Comparison of ENCODE assay signal across 8 cellular contexts in genomic region chr16:48117217-48118105, GRCh38. TPM values are rescaled to one million over a fixed set of nuclear protein-coding genes. Genes with fewer than 3 reads are reported as not detected.
A peak's percentile ranks its signal among the peaks of the same experiment; 100 is the strongest.
DNase-seq lines count a peak whose midpoint lies in the region; ATAC-seq and TF ChIP-seq lines count a peak whose summit lies in the region.

No MANE protein-coding gene starts in this region.

- H3K4me3 ChIP-seq in fibroblast of mammary gland (ENCODE audit: control insufficient read depth, low read depth, low read length) (no peak overlapping the region), prostate gland (no peak overlapping the region)

- H3K4me1 ChIP-seq in prostate gland (replicated peaks): no peaks in the 10 kb centered on the region

- TF ChIP-seq POLR2A in prostate gland (IDR thresholded peaks at IDR 0.05): no peak

- DNase-seq in NCI-H345 (lab: John Stamatoyannopoulos, UW) (peak; percentile 17), NCI-H345 treated with DMSO at 0.1 percent for 48 hours (lab: John Stamatoyannopoulos, UW; ENCODE audit: unreplicated experiment) (no peak), NCI-H82 (lab: John Stamatoyannopoulos, UW) (peak; percentile 91), fibroblast of mammary gland (ENCODE audit: low read depth) (peak; percentile 61), prostate gland (ENCODE audit: low spot score) (no peak)
- peak; percentile 27 to 49 (median 36) for DNase-seq in activated CD8-positive, alpha-beta memory T cell treated with anti-CD3 and anti-CD28 coated beads for 48 hours (ENCODE audit: low read depth in 2 of 3, low spot score in 2 of 3)

- intact Hi-C loops in prostate gland (cut with DNase I): no loop called here

- H3K27ac ChIP-seq in prostate gland: no peak overlapping the region

- no peaks in the 10 kb centered on the region for H3K36me3 ChIP-seq in prostate gland

- TF ChIP-seq CTCF in fibroblast of mammary gland (conservative IDR thresholded peaks at IDR 0.05; ENCODE audit: control insufficient read depth, insufficient read depth, low read depth, low read length) (peak; percentile 83), prostate gland (IDR thresholded peaks at IDR 0.05) (peak in 3 of 4 experiments; percentile 12 to 37 (median 26))

- ATAC-seq in HG02588 (IDR thresholded peaks at IDR 0.05; ENCODE audit: unreplicated experiment) (peak; percentile 70), GM18873 (IDR thresholded peaks at IDR 0.05; ENCODE audit: low FRiP score, unreplicated experiment) (no peak)

- no peaks in the 10 kb centered on the region for H3K27me3 ChIP-seq in prostate gland (replicated peaks; ENCODE audit: insufficient read depth)

- H3K9me3 ChIP-seq in prostate gland: no peaks in the 10 kb centered on the region

- 51% methylated on average over 17 of the region's 22 CpGs for whole genome bisulfite sequencing in prostate gland

RNA-seq across cellular contexts. Expression of gene ABCC12, which starts 38.3 kb away (rescaled TPM):
- total RNA-seq in prostate gland: 1 to 10 TPM in 1 of 2 donors, not detected in 1; 2.2 TPM

Comparison
In these comparisons a context has a peak if more than half of its experiments do, and no peak if none do; other contexts are left out.
1. DNase-seq: peak in NCI-H345 (single experiment), NCI-H82 (single experiment), activated CD8-positive, alpha-beta memory T cell treated with anti-CD3 and anti-CD28 coated beads for 48 hours (3 of 3) and fibroblast of mammary gland (single experiment); none in NCI-H345 treated with DMSO at 0.1 percent for 48 hours (single experiment) and prostate gland (single experiment).